In the genomic region with DNA sequence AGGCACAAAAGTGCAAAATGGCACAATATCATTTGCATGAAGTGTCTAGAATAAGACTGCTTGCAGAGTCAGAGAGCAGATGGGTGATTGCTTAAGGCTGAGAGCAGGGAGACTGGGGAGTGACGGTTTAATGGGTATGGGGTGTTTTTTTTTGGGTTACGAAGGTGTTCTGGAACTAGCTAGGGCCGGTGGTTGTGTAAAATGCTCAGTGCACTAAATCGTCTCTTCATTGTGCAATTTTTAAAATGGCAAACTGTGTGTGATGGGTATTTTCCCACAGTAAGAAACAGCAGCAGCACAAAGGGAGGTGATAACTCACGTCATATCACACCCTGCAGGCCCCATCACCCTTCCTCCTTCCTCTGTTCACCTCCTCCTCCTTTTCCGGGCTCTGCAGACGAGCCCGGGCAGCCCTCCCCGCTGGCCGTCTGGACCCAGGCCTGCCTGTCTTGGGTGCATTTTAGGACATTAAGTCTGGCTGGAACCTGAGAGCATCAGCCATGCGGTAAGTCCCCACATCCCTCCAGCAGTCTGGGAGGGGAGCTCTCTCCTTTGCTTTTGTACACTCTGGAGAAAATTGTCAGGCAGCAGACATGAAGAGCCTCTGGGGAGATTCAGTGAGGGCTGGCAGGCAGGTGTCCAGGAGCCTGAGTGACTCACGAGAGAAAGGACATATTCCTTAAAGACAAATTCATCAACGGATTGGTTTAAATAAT, we compare ENCODE assay signal across 8 cellular contexts. TPM values are rescaled to one million over a fixed set of nuclear protein-coding genes. Genes with fewer than 3 reads are reported as not detected.
DNase-seq lines count a peak whose midpoint lies in the region; ATAC-seq and TF ChIP-seq lines count a peak whose summit lies in the region.

No MANE protein-coding gene starts in this region.

- peak; percentile 10 to 76 (median 53) for DNase-seq in CD8-positive, alpha-beta T cell
- DNase-seq in SIG-M5 (lab: John Stamatoyannopoulos, UW) (peak; percentile 3), left lung (no peak), CD1c-positive myeloid dendritic cell (ENCODE audit: extremely low spot score) (no peak)
- DNase-seq in activated naive CD4-positive, alpha-beta T cell (lab: John Stamatoyannopoulos, UW) = peak in 3 of 4 experiments; percentile 5 to 11 (median 8)
- DNase-seq in stimulated activated effector memory CD8-positive, alpha-beta T cell treated with anti-CD3 and anti-CD28 coated beads, Interleukin-12 subunit alpha, Interleukin-12 subunit beta, amount 100 ng/mL, for 72 hours (ENCODE audit: low spot score in 2 of 2) = peak; percentile 39 to 86

- CTCF ChIA-PET in CD8-positive, alpha-beta T cell (lab: Charles Lee) = no interaction called here

- peaks cover 39% of the 10 kb centered on the region for H3K4me1 Mint-ChIP-seq in CD8-positive, alpha-beta T cell (ENCODE audit: low read depth)
- H3K4me1 Mint-ChIP-seq in stimulated activated effector memory CD8-positive, alpha-beta T cell treated with anti-CD3 and anti-CD28 coated beads, Interleukin-12 subunit alpha, Interleukin-12 subunit beta, amount 100 ng/mL, for 72 hours = peaks cover 41% of the 10 kb centered on the region

- peaks cover 18% of the 10 kb centered on the region for H3K4me1 ChIP-seq in CD8-positive, alpha-beta T cell (ENCODE audit: insufficient read depth, low read length)
- peaks cover 0 to 11% of the 10 kb centered on the region in 2 donors for H3K4me1 ChIP-seq in left lung

- H3K9me3 Mint-ChIP-seq in CD8-positive, alpha-beta T cell = no peaks in the 10 kb centered on the region
- no peaks in the 10 kb centered on the region for H3K9me3 Mint-ChIP-seq in stimulated activated effector memory CD8-positive, alpha-beta T cell treated with anti-CD3 and anti-CD28 coated beads, Interleukin-12 subunit alpha, Interleukin-12 subunit beta, amount 100 ng/mL, for 72 hours

- TF ChIP-seq POLR2A in GM19099 (IDR thresholded peaks at IDR 0.05; ENCODE audit: extremely low read depth, insufficient read length, low read depth) = peak; percentile 76

- peak overlapping the region; percentile 46 for H3K4me3 ChIP-seq in CD8-positive, alpha-beta T cell (ENCODE audit: low read depth, low read length)
- peak overlapping the region in 1 of 2 donors; percentile 4 for H3K4me3 ChIP-seq in left lung

- intact Hi-C loops in CD8-positive, alpha-beta T cell (cut with DNase I, micrococcal nuclease) = loop anchor here in 1 of 2 experiments (5.0 to 10.0 kb wide), 2 partner anchors 845 to 1157 kb away; a partner anchor contains a TSS
- intact Hi-C loops in left lung (cut with DNase I) = no loop called here

- H3K27me3 ChIP-seq in CD8-positive, alpha-beta T cell (ENCODE audit: insufficient read depth, low read length) = no peaks in the 10 kb centered on the region
- no peaks in the 10 kb centered on the region for H3K27me3 ChIP-seq in left lung

- peaks cover 20% of the 10 kb centered on the region for H3K36me3 Mint-ChIP-seq in CD8-positive, alpha-beta T cell
- peaks cover 32% of the 10 kb centered on the region for H3K36me3 Mint-ChIP-seq in stimulated activated effector memory CD8-positive, alpha-beta T cell treated with anti-CD3 and anti-CD28 coated beads, Interleukin-12 subunit alpha, Interleukin-12 subunit beta, amount 100 ng/mL, for 72 hours

- peak; percentile 31 for ATAC-seq in CD8-positive, alpha-beta T cell
- peak; percentile 82 for ATAC-seq in HG03378 (IDR thresholded peaks at IDR 0.05; ENCODE audit: unreplicated experiment)
- peak; percentile 53 for ATAC-seq in left lung
- peak; percentile 61 for ATAC-seq in stimulated activated effector memory CD8-positive, alpha-beta T cell treated with anti-CD3 and anti-CD28 coated beads, Interleukin-12 subunit alpha, Interleukin-12 subunit beta, amount 100 ng/mL, for 72 hours

- no peak for TF ChIP-seq CTCF in CD8-positive, alpha-beta T cell (IDR thresholded peaks at IDR 0.05)
- no peak for TF ChIP-seq CTCF in left lung (IDR thresholded peaks at IDR 0.05)

- H3K36me3 ChIP-seq in CD8-positive, alpha-beta T cell (ENCODE audit: insufficient read depth, low read length) = no peaks in the 10 kb centered on the region
- H3K36me3 ChIP-seq in left lung = no peaks in the 10 kb centered on the region

- no peaks in the 10 kb centered on the region for H3K9me3 ChIP-seq in CD8-positive, alpha-beta T cell (ENCODE audit: low read length)
- no peaks in the 10 kb centered on the region for H3K9me3 ChIP-seq in left lung

- H3K27ac Mint-ChIP-seq in CD8-positive, alpha-beta T cell = peak overlapping the region; percentile 98
- H3K27ac Mint-ChIP-seq in stimulated activated effector memory CD8-positive, alpha-beta T cell treated with anti-CD3 and anti-CD28 coated beads, Interleukin-12 subunit alpha, Interleukin-12 subunit beta, amount 100 ng/mL, for 72 hours = peak overlapping the region; percentile 96

- no peaks in the 10 kb centered on the region for H3K27me3 Mint-ChIP-seq in CD8-positive, alpha-beta T cell (ENCODE audit: low read depth)

- peak overlapping the region; percentile 78 for H3K27ac ChIP-seq in CD8-positive, alpha-beta T cell (ENCODE audit: low read depth, low read length)
- peak overlapping the region in 1 of 2 donors; percentile 41 for H3K27ac ChIP-seq in left lung

- H3K4me3 Mint-ChIP-seq in CD8-positive, alpha-beta T cell = peak overlapping the region; percentile 98
- H3K4me3 Mint-ChIP-seq in stimulated activated effector memory CD8-positive, alpha-beta T cell treated with anti-CD3 and anti-CD28 coated beads, Interleukin-12 subunit alpha, Interleukin-12 subunit beta, amount 100 ng/mL, for 72 hours = peak overlapping the region; percentile 93

- POLR2A ChIA-PET in CD8-positive, alpha-beta T cell (lab: Charles Lee) = no interaction called here

RNA-seq across cellular contexts. Expression of a gene that starts 42.7 kb away (rescaled TPM):
- total RNA-seq in CD8-positive, alpha-beta T cell = 1 to 10 TPM in 1 of 2 experiments, under 1 TPM in 1; 0.49 to 1.8 TPM
- total RNA-seq in left lung = not detected

Comparison
In these comparisons a context has a peak if more than half of its experiments do, and no peak if none do; other contexts are left out.
1. ATAC-seq: peak in every context shown above with its lines; median percentile 82 in HG03378; 61 in stimulated activated effector memory CD8-positive, alpha-beta T cell treated with anti-CD3 and anti-CD28 coated beads, Interleukin-12 subunit alpha, Interleukin-12 subunit beta, amount 100 ng/mL, for 72 hours; 53 in left lung; 31 in CD8-positive, alpha-beta T cell.
2. DNase-seq: peak in CD8-positive, alpha-beta T cell (7 of 7), SIG-M5 (single experiment), activated naive CD4-positive, alpha-beta T cell (3 of 4) and stimulated activated effector memory CD8-positive, alpha-beta T cell treated with anti-CD3 and anti-CD28 coated beads, Interleukin-12 subunit alpha, Interleukin-12 subunit beta, amount 100 ng/mL, for 72 hours (2 of 2); none in left lung (0 of 2) and CD1c-positive myeloid dendritic cell (single experiment).